9 cellular contexts compared by ENCODE assay signal in genomic region chr7:2710256-2710655, GRCh38. TPM values are rescaled to one million over a fixed set of nuclear protein-coding genes. Genes with fewer than 3 reads are reported as not detected.
A peak's percentile ranks its signal among the peaks of the same experiment; 100 is the strongest.
DNase-seq lines count a peak whose midpoint lies in the region; ATAC-seq and TF ChIP-seq lines count a peak whose summit lies in the region.
"Had no signal": no experiment of that assay in that cellular context is flagged by ENCODE, and none has a peak within 500 bp of the region (broad histone marks: within the 10 kb centered on the region; RNA-seq: fewer than 3 reads in every experiment).

No MANE protein-coding gene starts in this region.

- H3K36me3 ChIP-seq in NT2/D1 (ENCODE audit: insufficient read depth, insufficient read length, low read length) (no peaks in the 10 kb centered on the region), duodenal mucosa (ENCODE audit: control insufficient read depth in 1 of 2, insufficient read depth in 2 of 2, low read length in 2 of 2) (no peaks in the 10 kb centered on the region)
- H3K36me3 ChIP-seq: thyroid gland had no signal

- CTCF ChIA-PET in CD4-positive, alpha-beta T cell (lab: Charles Lee), result interaction anchor here (0.6 to 4.2 kb wide), 18 partner anchors 9 to 1407 kb away, joined by 3 to 47 read pairs (median 4); no protein-coding TSS in a partner anchor

- no peak overlapping the region for H3K27ac ChIP-seq in CD4-positive, alpha-beta T cell (ENCODE audit: low read depth, low read length)
- no peak overlapping the region for H3K27ac ChIP-seq in duodenal mucosa (ENCODE audit: low read depth, low read length)
- H3K27ac ChIP-seq: thyroid gland had no signal

- intact Hi-C loops in CD4-positive, alpha-beta T cell (cut with DNase I, micrococcal nuclease), result loop anchor here in 1 of 2 experiments (10.0 kb wide), 1 partner anchor 145 kb away; no protein-coding TSS in a partner anchor
- intact Hi-C loops in head of caudate nucleus (cut with DNase I), result no loop called here

- POLR2A ChIA-PET in CD4-positive, alpha-beta T cell (lab: Charles Lee), result interaction anchor here (0.9 to 3.7 kb wide), 7 partner anchors 8 to 199 kb away, joined by 3 to 29 read pairs (median 6); no protein-coding TSS in a partner anchor

- H3K9me3 ChIP-seq in CD4-positive, alpha-beta T cell (ENCODE audit: control insufficient read depth, low read length), result no peaks in the 10 kb centered on the region
- H3K9me3 ChIP-seq in NT2/D1 (ENCODE audit: insufficient read depth, low read length) (no peaks in the 10 kb centered on the region; the same call in 1 of the 2 replicates), duodenal mucosa (ENCODE audit: control insufficient read depth in 1 of 2, low read length in 2 of 2) (no peaks in the 10 kb centered on the region)
- H3K9me3 ChIP-seq: thyroid gland had no signal

- no peaks in the 10 kb centered on the region for H3K9me3 Mint-ChIP-seq in CD4-positive, alpha-beta T cell

- TF ChIP-seq CTCF in CD4-positive, alpha-beta T cell (IDR thresholded peaks at IDR 0.05), result no peak

- peak overlapping the region; percentile 82 for H3K27ac Mint-ChIP-seq in CD4-positive, alpha-beta T cell

- H3K4me3 Mint-ChIP-seq in CD4-positive, alpha-beta T cell, result peak overlapping the region; percentile 74

- peak; percentile 37 for ATAC-seq in CD4-positive, alpha-beta T cell (ENCODE audit: poor library complexity)
- peak; percentile 46 for ATAC-seq in GM21515 (IDR thresholded peaks at IDR 0.05; ENCODE audit: unreplicated experiment)
- no peak for ATAC-seq in HG03097 (IDR thresholded peaks at IDR 0.05; ENCODE audit: low FRiP score, unreplicated experiment)
- ATAC-seq in GM18519 (IDR thresholded peaks at IDR 0.05; ENCODE audit: low FRiP score, unreplicated experiment), result no peak

- H3K9ac ChIP-seq in NT2/D1 (ENCODE audit: insufficient read length, low read depth) (peak overlapping the region; percentile 46), duodenal mucosa (ENCODE audit: low read depth in 1 of 2, low read length in 2 of 2) (peak overlapping the region; percentile 45 to 51)

- no peaks in the 10 kb centered on the region for H3K36me3 Mint-ChIP-seq in CD4-positive, alpha-beta T cell (ENCODE audit: low read depth)

- H3K27me3 Mint-ChIP-seq in CD4-positive, alpha-beta T cell, result no peaks in the 10 kb centered on the region

- no peaks in the 10 kb centered on the region for H3K27me3 ChIP-seq in CD4-positive, alpha-beta T cell (ENCODE audit: control insufficient read depth, insufficient read depth, low read length)
- H3K27me3 ChIP-seq in NT2/D1 (ENCODE audit: insufficient read depth, insufficient read length) (peaks cover 6% of the 10 kb centered on the region), duodenal mucosa (ENCODE audit: control insufficient read depth in 1 of 2, insufficient read depth in 2 of 2, low read length in 2 of 2) (no peaks in the 10 kb centered on the region)
- H3K27me3 ChIP-seq: thyroid gland had no signal

- H3K4me1 Mint-ChIP-seq in CD4-positive, alpha-beta T cell (ENCODE audit: low read depth), result peaks cover 39% of the 10 kb centered on the region

- H3K4me3 ChIP-seq in NT2/D1 (ENCODE audit: insufficient read length, low read depth), result no peak overlapping the region
- H3K4me3 ChIP-seq in duodenal mucosa (ENCODE audit: low read depth in 1 of 2, low read length in 2 of 2), result peak overlapping the region; percentile 66 to 76
- H3K4me3 ChIP-seq: thyroid gland had no signal

- H3K4me1 ChIP-seq in NT2/D1 (ENCODE audit: insufficient read depth, insufficient read length) (peaks cover 36% of the 10 kb centered on the region), duodenal mucosa (ENCODE audit: control insufficient read depth in 1 of 2, insufficient read depth in 2 of 2, low read length in 2 of 2) (peaks cover 9 to 20% of the 10 kb centered on the region in 2 donors)

- DNase-seq in CD4-positive, alpha-beta T cell, result peak in 9 of 10 experiments; percentile 20 to 56 (median 37)
- no peak for DNase-seq in NT2/D1 (ENCODE audit: low read depth, low spot score)
- no peak for DNase-seq in head of caudate nucleus
- DNase-seq in GM03348 (ENCODE audit: low spot score), result no peak

RNA-seq across cellular contexts. Expression of gene AMZ1, which starts 22.3 kb away (rescaled TPM):
- under 1 TPM; 0.25 to 0.36 TPM for total RNA-seq in CD4-positive, alpha-beta T cell

Comparison
In these comparisons a context has a peak if more than half of its experiments do, and no peak if none do; other contexts are left out.
1. ATAC-seq: peak in CD4-positive, alpha-beta T cell (single experiment) and GM21515 (single experiment); none in HG03097 (single experiment) and GM18519 (single experiment).
2. DNase-seq: peak in CD4-positive, alpha-beta T cell (9 of 10); none in NT2/D1 (single experiment), head of caudate nucleus (0 of 42) and GM03348 (single experiment).